13 cellular contexts compared by ENCODE assay signal in the genomic region with DNA sequence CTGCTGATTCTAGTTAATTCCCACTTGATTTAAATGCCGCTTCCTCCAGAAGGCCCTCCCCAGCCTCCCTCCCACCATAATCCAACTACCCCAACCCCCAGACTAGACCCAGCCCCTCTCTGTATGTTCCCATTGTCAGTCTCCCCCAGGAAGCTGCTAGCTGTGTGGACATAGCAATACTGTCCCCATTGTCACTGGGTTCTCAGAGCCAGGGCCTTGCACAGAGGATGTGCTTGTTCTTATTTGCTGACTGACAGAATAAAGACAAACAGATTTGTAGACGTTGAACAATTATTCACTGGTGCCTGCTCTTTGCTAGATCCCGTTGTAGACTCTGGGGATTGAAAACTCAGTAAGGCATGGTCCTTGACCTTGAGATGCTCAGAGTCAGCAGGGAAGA.
"Had no signal": no experiment of that assay in that cellular context is flagged by ENCODE, and none has a peak within 500 bp of the region (broad histone marks: within the 10 kb centered on the region; RNA-seq: fewer than 3 reads in every experiment).

No MANE protein-coding gene starts in this region.

- ATAC-seq: activated CD4-positive, CD25-positive, alpha-beta regulatory T cell treated with anti-CD3 and anti-CD28 coated beads, Interleukin-2, amount 50 U/mL, for 24 hours; activated T-cell treated with anti-CD3 and anti-CD28 coated beads, Interleukin-2, amount 50 U/mL, for 4 hours; foreskin keratinocyte; heart right ventricle; right cardiac atrium; stimulated activated memory B cell treated with anti-CD40 and anti-IgM and Interleukin-4, amounts not matched to agents 10 μg/mL and 1 μg/mL and 100 μg/mL, for 72 hours had no signal

- H3K27ac ChIP-seq: heart right ventricle, upper lobe of left lung had no signal

- H3K4me3 ChIP-seq: esophagus squamous epithelium, heart right ventricle, upper lobe of left lung had no signal

- DNase-seq: activated CD4-positive, alpha-beta T cell treated with anti-CD3 and anti-CD28 coated beads, Interleukin-2, amount 50 U/mL, for 48 hours; activated effector memory CD4-positive, alpha-beta T cell treated with anti-CD3 and anti-CD28 coated beads, Interleukin-2, amount 50 U/mL, for 16 hours; activated T-cell treated with anti-CD3 and anti-CD28 coated beads, Interleukin-2, amount 50 U/mL, for 4 hours; aorta; esophagus squamous epithelium; foreskin keratinocyte; heart right ventricle; right cardiac atrium; stimulated activated CD4-positive, alpha-beta T cell treated with anti-CD3 and anti-CD28 coated beads, Interleukin-1b, Interleukin-23, amount 100 ng/mL, for 48 hours; SW 1271; upper lobe of left lung had no signal

- H3K27me3 ChIP-seq: esophagus squamous epithelium, foreskin keratinocyte, heart right ventricle, upper lobe of left lung had no signal
